10 cellular contexts compared by ENCODE assay signal in the genomic region with DNA sequence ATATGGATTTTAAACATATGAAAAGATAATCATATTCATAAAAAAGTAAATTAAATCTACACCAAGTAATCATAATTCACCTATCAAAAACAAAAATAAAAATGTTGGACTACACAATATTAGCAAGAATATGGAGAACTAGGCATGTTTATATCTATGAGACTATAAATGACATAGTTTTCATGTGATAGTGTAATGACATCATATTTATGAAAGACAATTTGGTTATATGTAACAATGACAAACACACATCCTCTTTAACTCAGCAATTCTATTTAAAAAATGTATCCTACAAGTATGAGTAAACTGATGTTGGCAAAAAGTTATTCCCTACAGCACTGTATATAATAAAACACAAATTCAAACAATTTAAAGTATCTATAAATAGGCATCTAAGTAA.
"Had no signal": no experiment of that assay in that cellular context is flagged by ENCODE, and none has a peak within 500 bp of the region (broad histone marks: within the 10 kb centered on the region; RNA-seq: fewer than 3 reads in every experiment).

No MANE protein-coding gene starts in this region.

- H3K27ac Mint-ChIP-seq: GM23338, H9, HFFc6 had no signal

- H3K27ac ChIP-seq: HL-60 had no signal

- H3K9me3 Mint-ChIP-seq: GM23338, H9 had no signal

- FAIRE-seq: H1, H54, K562 had no signal

- H3K4me3 ChIP-seq: GM23338, K562 had no signal

- H3K4me3 Mint-ChIP-seq: GM23338, H9, HFFc6 had no signal

- ATAC-seq: GM23338, K562 had no signal

- H3K4me1 Mint-ChIP-seq: GM23338 had no signal

- DNase-seq: H9, HCEC 1CT, HFFc6, IMR-90, KG1 had no signal
